8 cellular contexts compared by ENCODE assay signal in genomic region chr3:49007771-49008528, GRCh38. TPM values are rescaled to one million over a fixed set of nuclear protein-coding genes. Genes with fewer than 3 reads are reported as not detected.
DNase-seq lines count a peak whose midpoint lies in the region; ATAC-seq and TF ChIP-seq lines count a peak whose summit lies in the region.

No MANE protein-coding gene starts in this region.

- TF ChIP-seq CTCF in dorsolateral prefrontal cortex (IDR thresholded peaks at IDR 0.05 in 54 of 56, conservative IDR thresholded peaks at IDR 0.05 in 2 of 56; ENCODE audit: low read depth in 1 of 56, partially characterized antibody in 56 of 56) (peak in 4 of 56 donors; percentile 3 to 18 (median 8)), lower leg skin (IDR thresholded peaks at IDR 0.05) (peak in 1 of 3 donors; percentile 4)

- H3K27me3 ChIP-seq in dorsolateral prefrontal cortex = no peaks in the 10 kb centered on the region

- DNase-seq in A172 (ENCODE audit: low spot score) (peak; percentile 79), NCI-H526 treated with DMSO at 0.1 percent for 48 hours (lab: John Stamatoyannopoulos, UW) (peak; percentile 24), dorsolateral prefrontal cortex (peak; percentile 46 to 84 (median 69)), lower leg skin (ENCODE audit: low spot score in 2 of 2) (peak; percentile 89 to 98)
- DNase-seq in activated CD4-positive, alpha-beta memory T cell treated with anti-CD3 and anti-CD28 coated beads for 36 hours = peak; percentile 92
- peak; percentile 65 to 89 (median 79) for DNase-seq in stimulated activated CD4-positive, alpha-beta T cell treated with anti-CD3 and anti-CD28 coated beads, TNF-alpha, amount 100 ng/mL, for 24 hours (ENCODE audit: low read depth in 3 of 3)

- peak overlapping the region; percentile 68 to 98 (median 93) for H3K27ac ChIP-seq in dorsolateral prefrontal cortex

- TF ChIP-seq POLR2A in lower leg skin (IDR thresholded peaks at IDR 0.05) = no peak

- H3K9me3 Mint-ChIP-seq in activated CD4-positive, alpha-beta memory T cell treated with anti-CD3 and anti-CD28 coated beads for 36 hours = no peaks in the 10 kb centered on the region

- intact Hi-C loops in activated CD4-positive, alpha-beta memory T cell treated with anti-CD3 and anti-CD28 coated beads for 36 hours (cut with micrococcal nuclease) = loop anchor here (1.0 to 5.0 kb wide), 5 partner anchors 13 to 451 kb away; partner anchors contain the start of genes ARIH2 and PFKFB4
- intact Hi-C loops in dorsolateral prefrontal cortex (cut with DNase I) (loop anchor here (1.0 to 2.0 kb wide), 2 partner anchors 17 to 18 kb away; partner anchors contain the start of gene P4HTM (in 2 of the 2)), lower leg skin (cut with DNase I; ENCODE audit: low total_unique reads) (no loop called here)

- H3K4me3 Mint-ChIP-seq in activated CD4-positive, alpha-beta memory T cell treated with anti-CD3 and anti-CD28 coated beads for 36 hours = peak overlapping the region; percentile 95

- H3K27ac Mint-ChIP-seq in activated CD4-positive, alpha-beta memory T cell treated with anti-CD3 and anti-CD28 coated beads for 36 hours = peak overlapping the region; percentile 98

- no peaks in the 10 kb centered on the region for H3K27me3 Mint-ChIP-seq in activated CD4-positive, alpha-beta memory T cell treated with anti-CD3 and anti-CD28 coated beads for 36 hours

- ATAC-seq in GM18517 (IDR thresholded peaks at IDR 0.05; ENCODE audit: unreplicated experiment) (peak; percentile 24), HG03064 (IDR thresholded peaks at IDR 0.05; ENCODE audit: low read depth, unreplicated experiment) (peak; percentile 32)

- H3K36me3 Mint-ChIP-seq in activated CD4-positive, alpha-beta memory T cell treated with anti-CD3 and anti-CD28 coated beads for 36 hours = peaks cover 22% of the 10 kb centered on the region

- H3K4me3 ChIP-seq in dorsolateral prefrontal cortex (peak overlapping the region; percentile 57 to 95 (median 80)), lower leg skin (ENCODE audit: low read depth, poor library complexity, severe bottlenecking) (peak overlapping the region; percentile 55)

- POLR2A ChIA-PET in activated CD4-positive, alpha-beta memory T cell treated with anti-CD3 and anti-CD28 coated beads for 36 hours (lab: Charles Lee) = interaction anchor here (1.0 to 7.8 kb wide), 9 partner anchors 12 to 404 kb away, joined by 3 to 135 read pairs (median 13); partner anchors contain the start of genes ARIH2, DALRD3, IMPDH2 and NDUFAF3

- H3K4me1 Mint-ChIP-seq in activated CD4-positive, alpha-beta memory T cell treated with anti-CD3 and anti-CD28 coated beads for 36 hours (ENCODE audit: low read depth) = peaks cover 21% of the 10 kb centered on the region

- WGBS in lower leg skin, 2 donors = 10 to 15% methylated on average over 35 to 40 of the region's 41 CpGs

- CTCF ChIA-PET in activated CD4-positive, alpha-beta memory T cell treated with anti-CD3 and anti-CD28 coated beads for 36 hours (lab: Charles Lee) = interaction anchor here (0.6 to 4.7 kb wide), 12 partner anchors 9 to 398 kb away, joined by 3 to 65 read pairs (median 11); partner anchors contain the start of genes DALRD3, NDUFAF3, P4HTM and QRICH1

RNA-seq across cellular contexts. Expression of gene WDR6, which starts 0.8 kb away (rescaled TPM):
- 63.7 and 76.1 TPM in 2 replicates for total RNA-seq in A172 (2014; rRNA removed; shearing (Covaris generic))
- 100 to 1,000 TPM; 139 to 144 TPM for total RNA-seq in activated CD4-positive, alpha-beta memory T cell treated with anti-CD3 and anti-CD28 coated beads for 36 hours
- total RNA-seq in dorsolateral prefrontal cortex (100 to 1,000 TPM in 89 of 120 experiments, 10 to 100 TPM in 31; 60.3 to 190 (median 117) TPM), lower leg skin (10 to 100 TPM; 39.5 to 86.9 (median 49.8) TPM)

RNA-seq across cellular contexts. Expression of gene DALRD3, which starts 10.4 kb away (rescaled TPM):
- 36.1 and 50.0 TPM in 2 replicates for total RNA-seq in A172 (2014; rRNA removed; shearing (Covaris generic))
- 10 to 100 TPM; 26.2 to 26.5 TPM for total RNA-seq in activated CD4-positive, alpha-beta memory T cell treated with anti-CD3 and anti-CD28 coated beads for 36 hours
- 10 to 100 TPM; 12.8 to 34.8 (median 24.4) TPM for total RNA-seq in dorsolateral prefrontal cortex
- 10 to 100 TPM; 51.5 to 78.4 (median 62.1) TPM for total RNA-seq in lower leg skin

RNA-seq across cellular contexts. Expression of gene NDUFAF3, which starts 14.0 kb away (rescaled TPM):
- total RNA-seq in A172 (2014; rRNA removed; shearing (Covaris generic)) = 96.8 and 112 TPM in 2 replicates
- 100 to 1,000 TPM; 101 to 106 TPM for total RNA-seq in activated CD4-positive, alpha-beta memory T cell treated with anti-CD3 and anti-CD28 coated beads for 36 hours
- 100 to 1,000 TPM in 8 of 120 experiments, 10 to 100 TPM in 112; 57.3 to 129 (median 81.1) TPM for total RNA-seq in dorsolateral prefrontal cortex
- 10 to 100 TPM; 24.2 to 85.9 (median 65.0) TPM for total RNA-seq in lower leg skin

RNA-seq across cellular contexts. Expression of gene P4HTM, which starts 17.9 kb away (rescaled TPM):
- total RNA-seq in A172 (2014; rRNA removed; shearing (Covaris generic)) = 20.7 and 21.2 TPM in 2 replicates
- 10 to 100 TPM; 32.7 to 32.8 TPM for total RNA-seq in activated CD4-positive, alpha-beta memory T cell treated with anti-CD3 and anti-CD28 coated beads for 36 hours
- 100 to 1,000 TPM in 117 of 120 experiments, 10 to 100 TPM in 3; 91.4 to 175 (median 129) TPM for total RNA-seq in dorsolateral prefrontal cortex
- total RNA-seq in lower leg skin = 10 to 100 TPM; 23.4 to 41.9 (median 36.0) TPM

RNA-seq across cellular contexts. Expression of gene IMPDH2, which starts 21.2 kb away (rescaled TPM):
- total RNA-seq in A172 (2014; rRNA removed; shearing (Covaris generic)) = 218 and 219 TPM in 2 replicates
- 100 to 1,000 TPM; 430 to 454 TPM for total RNA-seq in activated CD4-positive, alpha-beta memory T cell treated with anti-CD3 and anti-CD28 coated beads for 36 hours
- 10 to 100 TPM; 36.9 to 82.7 (median 56.0) TPM for total RNA-seq in dorsolateral prefrontal cortex
- 100 to 1,000 TPM; 205 to 275 (median 222) TPM for total RNA-seq in lower leg skin

Comparison
In these comparisons a context has a peak if more than half of its experiments do, and no peak if none do; other contexts are left out.
1. Peak in every context shown above with its lines: DNase-seq, ATAC-seq, H3K4me3 ChIP-seq and H3K27ac ChIP-seq.
2. DNase-seq: peak in every context shown above with its lines; median percentile 94 in lower leg skin; 92 in activated CD4-positive, alpha-beta memory T cell treated with anti-CD3 and anti-CD28 coated beads for 36 hours; 79 in A172; 79 in stimulated activated CD4-positive, alpha-beta T cell treated with anti-CD3 and anti-CD28 coated beads, TNF-alpha, amount 100 ng/mL, for 24 hours; 69 in dorsolateral prefrontal cortex; 24 in NCI-H526 treated with DMSO at 0.1 percent for 48 hours.